In the genomic region with DNA sequence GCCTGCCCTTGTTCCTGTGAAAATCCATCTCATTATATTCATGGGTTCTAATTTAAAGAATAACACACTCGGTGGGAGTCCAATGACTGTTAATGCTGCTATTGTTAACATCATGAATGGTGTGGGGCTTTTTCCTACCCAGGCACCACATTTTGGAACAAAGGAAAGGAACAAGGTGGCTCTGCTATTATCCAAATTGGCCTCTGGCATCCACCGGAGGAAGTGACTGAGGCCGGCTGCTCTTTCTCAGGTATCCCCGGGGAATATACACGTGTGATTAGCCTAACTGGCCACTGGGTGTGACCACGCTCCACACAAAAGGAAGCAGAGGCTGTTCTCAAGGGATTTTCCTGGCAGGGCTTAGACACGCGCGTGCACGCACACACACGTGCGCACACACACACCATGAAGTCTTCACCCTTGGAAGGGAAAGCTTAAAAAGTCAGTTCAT, we compare ENCODE assay signal across 2 cellular contexts.
TF ChIP-seq lines count a peak whose summit lies in the region.

No MANE protein-coding gene starts in this region.

TF ChIP-seq in GM12878, 131 proteins besides CTCF, POLR2A, EP300 and RAD21 (continued from another document):
- TF ChIP-seq, protein P1, sequence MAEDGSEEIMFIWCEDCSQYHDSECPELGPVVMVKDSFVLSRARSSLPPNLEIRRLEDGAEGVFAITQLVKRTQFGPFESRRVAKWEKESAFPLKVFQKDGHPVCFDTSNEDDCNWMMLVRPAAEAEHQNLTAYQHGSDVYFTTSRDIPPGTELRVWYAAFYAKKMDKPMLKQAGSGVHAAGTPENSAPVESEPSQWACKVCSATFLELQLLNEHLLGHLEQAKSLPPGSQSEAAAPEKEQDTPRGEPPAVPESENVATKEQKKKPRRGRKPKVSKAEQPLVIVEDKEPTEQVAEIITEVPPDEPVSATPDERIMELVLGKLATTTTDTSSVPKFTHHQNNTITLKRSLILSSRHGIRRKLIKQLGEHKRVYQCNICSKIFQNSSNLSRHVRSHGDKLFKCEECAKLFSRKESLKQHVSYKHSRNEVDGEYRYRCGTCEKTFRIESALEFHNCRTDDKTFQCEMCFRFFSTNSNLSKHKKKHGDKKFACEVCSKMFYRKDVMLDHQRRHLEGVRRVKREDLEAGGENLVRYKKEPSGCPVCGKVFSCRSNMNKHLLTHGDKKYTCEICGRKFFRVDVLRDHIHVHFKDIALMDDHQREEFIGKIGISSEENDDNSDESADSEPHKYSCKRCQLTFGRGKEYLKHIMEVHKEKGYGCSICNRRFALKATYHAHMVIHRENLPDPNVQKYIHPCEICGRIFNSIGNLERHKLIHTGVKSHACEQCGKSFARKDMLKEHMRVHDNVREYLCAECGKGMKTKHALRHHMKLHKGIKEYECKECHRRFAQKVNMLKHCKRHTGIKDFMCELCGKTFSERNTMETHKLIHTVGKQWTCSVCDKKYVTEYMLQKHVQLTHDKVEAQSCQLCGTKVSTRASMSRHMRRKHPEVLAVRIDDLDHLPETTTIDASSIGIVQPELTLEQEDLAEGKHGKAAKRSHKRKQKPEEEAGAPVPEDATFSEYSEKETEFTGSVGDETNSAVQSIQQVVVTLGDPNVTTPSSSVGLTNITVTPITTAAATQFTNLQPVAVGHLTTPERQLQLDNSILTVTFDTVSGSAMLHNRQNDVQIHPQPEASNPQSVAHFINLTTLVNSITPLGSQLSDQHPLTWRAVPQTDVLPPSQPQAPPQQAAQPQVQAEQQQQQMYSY (CRISPR knock-in tag; IDR thresholded peaks at IDR 0.05): no peak
- no peak for TF ChIP-seq GABPA (IDR thresholded peaks at IDR 0.05; ENCODE audit: low read depth)
- no peak for TF ChIP-seq MEF2B (IDR thresholded peaks at IDR 0.05; ENCODE audit: partially characterized antibody, poor library complexity, severe bottlenecking)
- TF ChIP-seq STAT1 (conservative IDR thresholded peaks at IDR 0.05): no peak
- no peak for TF ChIP-seq SMARCA5 (IDR thresholded peaks at IDR 0.05)
- no peak for TF ChIP-seq ZNF384 (IDR thresholded peaks at IDR 0.05; ENCODE audit: borderline replicate concordance, low read depth, low read length)
- TF ChIP-seq, protein P2, sequence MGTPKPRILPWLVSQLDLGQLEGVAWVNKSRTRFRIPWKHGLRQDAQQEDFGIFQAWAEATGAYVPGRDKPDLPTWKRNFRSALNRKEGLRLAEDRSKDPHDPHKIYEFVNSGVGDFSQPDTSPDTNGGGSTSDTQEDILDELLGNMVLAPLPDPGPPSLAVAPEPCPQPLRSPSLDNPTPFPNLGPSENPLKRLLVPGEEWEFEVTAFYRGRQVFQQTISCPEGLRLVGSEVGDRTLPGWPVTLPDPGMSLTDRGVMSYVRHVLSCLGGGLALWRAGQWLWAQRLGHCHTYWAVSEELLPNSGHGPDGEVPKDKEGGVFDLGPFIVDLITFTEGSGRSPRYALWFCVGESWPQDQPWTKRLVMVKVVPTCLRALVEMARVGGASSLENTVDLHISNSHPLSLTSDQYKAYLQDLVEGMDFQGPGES (IDR thresholded peaks at IDR 0.05): no peak
- TF ChIP-seq ZBED1 (IDR thresholded peaks at IDR 0.05; ENCODE audit: borderline replicate concordance): no peak
- TF ChIP-seq, protein P3, sequence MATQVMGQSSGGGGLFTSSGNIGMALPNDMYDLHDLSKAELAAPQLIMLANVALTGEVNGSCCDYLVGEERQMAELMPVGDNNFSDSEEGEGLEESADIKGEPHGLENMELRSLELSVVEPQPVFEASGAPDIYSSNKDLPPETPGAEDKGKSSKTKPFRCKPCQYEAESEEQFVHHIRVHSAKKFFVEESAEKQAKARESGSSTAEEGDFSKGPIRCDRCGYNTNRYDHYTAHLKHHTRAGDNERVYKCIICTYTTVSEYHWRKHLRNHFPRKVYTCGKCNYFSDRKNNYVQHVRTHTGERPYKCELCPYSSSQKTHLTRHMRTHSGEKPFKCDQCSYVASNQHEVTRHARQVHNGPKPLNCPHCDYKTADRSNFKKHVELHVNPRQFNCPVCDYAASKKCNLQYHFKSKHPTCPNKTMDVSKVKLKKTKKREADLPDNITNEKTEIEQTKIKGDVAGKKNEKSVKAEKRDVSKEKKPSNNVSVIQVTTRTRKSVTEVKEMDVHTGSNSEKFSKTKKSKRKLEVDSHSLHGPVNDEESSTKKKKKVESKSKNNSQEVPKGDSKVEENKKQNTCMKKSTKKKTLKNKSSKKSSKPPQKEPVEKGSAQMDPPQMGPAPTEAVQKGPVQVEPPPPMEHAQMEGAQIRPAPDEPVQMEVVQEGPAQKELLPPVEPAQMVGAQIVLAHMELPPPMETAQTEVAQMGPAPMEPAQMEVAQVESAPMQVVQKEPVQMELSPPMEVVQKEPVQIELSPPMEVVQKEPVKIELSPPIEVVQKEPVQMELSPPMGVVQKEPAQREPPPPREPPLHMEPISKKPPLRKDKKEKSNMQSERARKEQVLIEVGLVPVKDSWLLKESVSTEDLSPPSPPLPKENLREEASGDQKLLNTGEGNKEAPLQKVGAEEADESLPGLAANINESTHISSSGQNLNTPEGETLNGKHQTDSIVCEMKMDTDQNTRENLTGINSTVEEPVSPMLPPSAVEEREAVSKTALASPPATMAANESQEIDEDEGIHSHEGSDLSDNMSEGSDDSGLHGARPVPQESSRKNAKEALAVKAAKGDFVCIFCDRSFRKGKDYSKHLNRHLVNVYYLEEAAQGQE (IDR thresholded peaks at IDR 0.05; ENCODE audit: low read depth, low read length): no peak
- no peak for TF ChIP-seq DPF2 (IDR thresholded peaks at IDR 0.05)

TF ChIP-seq in HepG2, 621 proteins besides CTCF, POLR2A, EP300 and RAD21 (continued from another document):
- TF ChIP-seq, protein P4, sequence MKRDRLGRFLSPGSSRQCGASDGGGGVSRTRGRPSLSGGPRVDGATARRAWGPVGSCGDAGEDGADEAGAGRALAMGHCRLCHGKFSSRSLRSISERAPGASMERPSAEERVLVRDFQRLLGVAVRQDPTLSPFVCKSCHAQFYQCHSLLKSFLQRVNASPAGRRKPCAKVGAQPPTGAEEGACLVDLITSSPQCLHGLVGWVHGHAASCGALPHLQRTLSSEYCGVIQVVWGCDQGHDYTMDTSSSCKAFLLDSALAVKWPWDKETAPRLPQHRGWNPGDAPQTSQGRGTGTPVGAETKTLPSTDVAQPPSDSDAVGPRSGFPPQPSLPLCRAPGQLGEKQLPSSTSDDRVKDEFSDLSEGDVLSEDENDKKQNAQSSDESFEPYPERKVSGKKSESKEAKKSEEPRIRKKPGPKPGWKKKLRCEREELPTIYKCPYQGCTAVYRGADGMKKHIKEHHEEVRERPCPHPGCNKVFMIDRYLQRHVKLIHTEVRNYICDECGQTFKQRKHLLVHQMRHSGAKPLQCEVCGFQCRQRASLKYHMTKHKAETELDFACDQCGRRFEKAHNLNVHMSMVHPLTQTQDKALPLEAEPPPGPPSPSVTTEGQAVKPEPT (CRISPR knock-in tag; IDR thresholded peaks at IDR 0.05; ENCODE audit: low read depth): no peak
